ENCODE assay signal across 2 cellular contexts in genomic region chr19:18401580-18402112, GRCh38.
TF ChIP-seq lines count a peak whose summit lies in the region.

No MANE protein-coding gene starts in this region.

TF ChIP-seq in K562, 482 proteins besides CTCF, POLR2A, EP300 and RAD21 (continued from another document and continues in another):
- TF ChIP-seq CREB3L1 (IDR thresholded peaks at IDR 0.05; ENCODE audit: borderline replicate concordance, low read depth) (no peak), PRPF4 (IDR thresholded peaks at IDR 0.05; ENCODE audit: insufficient read depth, low read depth, low read length, poor library complexity, severe bottlenecking) (no peak), SMAD3 (CRISPR knock-in tag; conservative IDR thresholded peaks at IDR 0.05) (no peak), POLR2H (tag; IDR thresholded peaks at IDR 0.05; ENCODE audit: low read depth) (no peak), MEF2A (IDR thresholded peaks at IDR 0.05; ENCODE audit: control insufficient read depth, low read depth, low read length) (no peak), KAT2B (IDR thresholded peaks at IDR 0.05; ENCODE audit: low read depth, low read length) (no peak), MXI1 (IDR thresholded peaks at IDR 0.05; ENCODE audit: low read depth, low read length) (no peak), CREM (IDR thresholded peaks at IDR 0.05; ENCODE audit: low read depth) (peak; percentile 48; the same call in 1 of the 2 replicates), ARHGAP35 (IDR thresholded peaks at IDR 0.05; ENCODE audit: partially characterized antibody) (no peak)
- TF ChIP-seq, protein P1, sequence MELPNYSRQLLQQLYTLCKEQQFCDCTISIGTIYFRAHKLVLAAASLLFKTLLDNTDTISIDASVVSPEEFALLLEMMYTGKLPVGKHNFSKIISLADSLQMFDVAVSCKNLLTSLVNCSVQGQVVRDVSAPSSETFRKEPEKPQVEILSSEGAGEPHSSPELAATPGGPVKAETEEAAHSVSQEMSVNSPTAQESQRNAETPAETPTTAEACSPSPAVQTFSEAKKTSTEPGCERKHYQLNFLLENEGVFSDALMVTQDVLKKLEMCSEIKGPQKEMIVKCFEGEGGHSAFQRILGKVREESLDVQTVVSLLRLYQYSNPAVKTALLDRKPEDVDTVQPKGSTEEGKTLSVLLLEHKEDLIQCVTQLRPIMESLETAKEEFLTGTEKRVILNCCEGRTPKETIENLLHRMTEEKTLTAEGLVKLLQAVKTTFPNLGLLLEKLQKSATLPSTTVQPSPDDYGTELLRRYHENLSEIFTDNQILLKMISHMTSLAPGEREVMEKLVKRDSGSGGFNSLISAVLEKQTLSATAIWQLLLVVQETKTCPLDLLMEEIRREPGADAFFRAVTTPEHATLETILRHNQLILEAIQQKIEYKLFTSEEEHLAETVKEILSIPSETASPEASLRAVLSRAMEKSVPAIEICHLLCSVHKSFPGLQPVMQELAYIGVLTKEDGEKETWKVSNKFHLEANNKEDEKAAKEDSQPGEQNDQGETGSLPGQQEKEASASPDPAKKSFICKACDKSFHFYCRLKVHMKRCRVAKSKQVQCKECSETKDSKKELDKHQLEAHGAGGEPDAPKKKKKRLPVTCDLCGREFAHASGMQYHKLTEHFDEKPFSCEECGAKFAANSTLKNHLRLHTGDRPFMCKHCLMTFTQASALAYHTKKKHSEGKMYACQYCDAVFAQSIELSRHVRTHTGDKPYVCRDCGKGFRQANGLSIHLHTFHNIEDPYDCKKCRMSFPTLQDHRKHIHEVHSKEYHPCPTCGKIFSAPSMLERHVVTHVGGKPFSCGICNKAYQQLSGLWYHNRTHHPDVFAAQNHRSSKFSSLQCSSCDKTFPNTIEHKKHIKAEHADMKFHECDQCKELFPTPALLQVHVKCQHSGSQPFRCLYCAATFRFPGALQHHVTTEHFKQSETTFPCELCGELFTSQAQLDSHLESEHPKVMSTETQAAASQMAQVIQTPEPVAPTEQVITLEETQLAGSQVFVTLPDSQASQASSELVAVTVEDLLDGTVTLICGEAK (IDR thresholded peaks at IDR 0.05) = 0 out of 2 replicates have a peak, but pooled peaks have one; percentile 39
- TF ChIP-seq, protein P1 (CRISPR knock-in tag; IDR thresholded peaks at IDR 0.05) = no peak
- TF ChIP-seq, protein P2, sequence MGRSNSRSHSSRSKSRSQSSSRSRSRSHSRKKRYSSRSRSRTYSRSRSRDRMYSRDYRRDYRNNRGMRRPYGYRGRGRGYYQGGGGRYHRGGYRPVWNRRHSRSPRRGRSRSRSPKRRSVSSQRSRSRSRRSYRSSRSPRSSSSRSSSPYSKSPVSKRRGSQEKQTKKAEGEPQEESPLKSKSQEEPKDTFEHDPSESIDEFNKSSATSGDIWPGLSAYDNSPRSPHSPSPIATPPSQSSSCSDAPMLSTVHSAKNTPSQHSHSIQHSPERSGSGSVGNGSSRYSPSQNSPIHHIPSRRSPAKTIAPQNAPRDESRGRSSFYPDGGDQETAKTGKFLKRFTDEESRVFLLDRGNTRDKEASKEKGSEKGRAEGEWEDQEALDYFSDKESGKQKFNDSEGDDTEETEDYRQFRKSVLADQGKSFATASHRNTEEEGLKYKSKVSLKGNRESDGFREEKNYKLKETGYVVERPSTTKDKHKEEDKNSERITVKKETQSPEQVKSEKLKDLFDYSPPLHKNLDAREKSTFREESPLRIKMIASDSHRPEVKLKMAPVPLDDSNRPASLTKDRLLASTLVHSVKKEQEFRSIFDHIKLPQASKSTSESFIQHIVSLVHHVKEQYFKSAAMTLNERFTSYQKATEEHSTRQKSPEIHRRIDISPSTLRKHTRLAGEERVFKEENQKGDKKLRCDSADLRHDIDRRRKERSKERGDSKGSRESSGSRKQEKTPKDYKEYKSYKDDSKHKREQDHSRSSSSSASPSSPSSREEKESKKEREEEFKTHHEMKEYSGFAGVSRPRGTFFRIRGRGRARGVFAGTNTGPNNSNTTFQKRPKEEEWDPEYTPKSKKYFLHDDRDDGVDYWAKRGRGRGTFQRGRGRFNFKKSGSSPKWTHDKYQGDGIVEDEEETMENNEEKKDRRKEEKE (IDR thresholded peaks at IDR 0.05; ENCODE audit: borderline replicate concordance in 1 of 2, control insufficient read depth in 1 of 2, low read depth in 2 of 2, low read length in 1 of 2) = no peak

TF ChIP-seq in HepG2, 621 proteins besides CTCF, POLR2A, EP300 and RAD21 (continued from another document and continues in another):
- TF ChIP-seq HOMEZ (CRISPR knock-in tag; IDR thresholded peaks at IDR 0.05; ENCODE audit: low read depth) = no peak
- no peak for TF ChIP-seq ATRX (CRISPR knock-in tag; IDR thresholded peaks at IDR 0.05; ENCODE audit: borderline replicate concordance)
- TF ChIP-seq, protein P3, sequence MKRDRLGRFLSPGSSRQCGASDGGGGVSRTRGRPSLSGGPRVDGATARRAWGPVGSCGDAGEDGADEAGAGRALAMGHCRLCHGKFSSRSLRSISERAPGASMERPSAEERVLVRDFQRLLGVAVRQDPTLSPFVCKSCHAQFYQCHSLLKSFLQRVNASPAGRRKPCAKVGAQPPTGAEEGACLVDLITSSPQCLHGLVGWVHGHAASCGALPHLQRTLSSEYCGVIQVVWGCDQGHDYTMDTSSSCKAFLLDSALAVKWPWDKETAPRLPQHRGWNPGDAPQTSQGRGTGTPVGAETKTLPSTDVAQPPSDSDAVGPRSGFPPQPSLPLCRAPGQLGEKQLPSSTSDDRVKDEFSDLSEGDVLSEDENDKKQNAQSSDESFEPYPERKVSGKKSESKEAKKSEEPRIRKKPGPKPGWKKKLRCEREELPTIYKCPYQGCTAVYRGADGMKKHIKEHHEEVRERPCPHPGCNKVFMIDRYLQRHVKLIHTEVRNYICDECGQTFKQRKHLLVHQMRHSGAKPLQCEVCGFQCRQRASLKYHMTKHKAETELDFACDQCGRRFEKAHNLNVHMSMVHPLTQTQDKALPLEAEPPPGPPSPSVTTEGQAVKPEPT (CRISPR knock-in tag; IDR thresholded peaks at IDR 0.05; ENCODE audit: low read depth) = no peak
- TF ChIP-seq, protein P4, sequence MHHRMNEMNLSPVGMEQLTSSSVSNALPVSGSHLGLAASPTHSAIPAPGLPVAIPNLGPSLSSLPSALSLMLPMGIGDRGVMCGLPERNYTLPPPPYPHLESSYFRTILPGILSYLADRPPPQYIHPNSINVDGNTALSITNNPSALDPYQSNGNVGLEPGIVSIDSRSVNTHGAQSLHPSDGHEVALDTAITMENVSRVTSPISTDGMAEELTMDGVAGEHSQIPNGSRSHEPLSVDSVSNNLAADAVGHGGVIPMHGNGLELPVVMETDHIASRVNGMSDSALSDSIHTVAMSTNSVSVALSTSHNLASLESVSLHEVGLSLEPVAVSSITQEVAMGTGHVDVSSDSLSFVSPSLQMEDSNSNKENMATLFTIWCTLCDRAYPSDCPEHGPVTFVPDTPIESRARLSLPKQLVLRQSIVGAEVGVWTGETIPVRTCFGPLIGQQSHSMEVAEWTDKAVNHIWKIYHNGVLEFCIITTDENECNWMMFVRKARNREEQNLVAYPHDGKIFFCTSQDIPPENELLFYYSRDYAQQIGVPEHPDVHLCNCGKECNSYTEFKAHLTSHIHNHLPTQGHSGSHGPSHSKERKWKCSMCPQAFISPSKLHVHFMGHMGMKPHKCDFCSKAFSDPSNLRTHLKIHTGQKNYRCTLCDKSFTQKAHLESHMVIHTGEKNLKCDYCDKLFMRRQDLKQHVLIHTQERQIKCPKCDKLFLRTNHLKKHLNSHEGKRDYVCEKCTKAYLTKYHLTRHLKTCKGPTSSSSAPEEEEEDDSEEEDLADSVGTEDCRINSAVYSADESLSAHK (CRISPR knock-in tag; IDR thresholded peaks at IDR 0.05; ENCODE audit: borderline replicate concordance) = no peak
- TF ChIP-seq, protein P5, sequence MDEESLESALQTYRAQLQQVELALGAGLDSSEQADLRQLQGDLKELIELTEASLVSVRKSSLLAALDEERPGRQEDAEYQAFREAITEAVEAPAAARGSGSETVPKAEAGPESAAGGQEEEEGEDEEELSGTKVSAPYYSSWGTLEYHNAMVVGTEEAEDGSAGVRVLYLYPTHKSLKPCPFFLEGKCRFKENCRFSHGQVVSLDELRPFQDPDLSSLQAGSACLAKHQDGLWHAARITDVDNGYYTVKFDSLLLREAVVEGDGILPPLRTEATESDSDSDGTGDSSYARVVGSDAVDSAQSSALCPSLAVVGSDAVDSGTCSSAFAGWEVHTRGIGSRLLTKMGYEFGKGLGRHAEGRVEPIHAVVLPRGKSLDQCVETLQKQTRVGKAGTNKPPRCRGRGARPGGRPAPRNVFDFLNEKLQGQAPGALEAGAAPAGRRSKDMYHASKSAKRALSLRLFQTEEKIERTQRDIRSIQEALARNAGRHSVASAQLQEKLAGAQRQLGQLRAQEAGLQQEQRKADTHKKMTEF (CRISPR knock-in tag; IDR thresholded peaks at IDR 0.05) = no peak
- no peak for TF ChIP-seq ATAD3A (CRISPR knock-in tag; IDR thresholded peaks at IDR 0.05)
- TF ChIP-seq ZNF484 (CRISPR knock-in tag; IDR thresholded peaks at IDR 0.05; ENCODE audit: borderline replicate concordance, low read depth) = no peak
- no peak for TF ChIP-seq HNRNPL (IDR thresholded peaks at IDR 0.05; ENCODE audit: low read depth, low read length)
- TF ChIP-seq DRAP1 (CRISPR knock-in tag; IDR thresholded peaks at IDR 0.05) = peak; percentile 80
- TF ChIP-seq NR2F1 (CRISPR knock-in tag; IDR thresholded peaks at IDR 0.05) = no peak
- TF ChIP-seq ZNF720 (CRISPR knock-in tag; IDR thresholded peaks at IDR 0.05) = no peak
- TF ChIP-seq ZNF766 (CRISPR knock-in tag; IDR thresholded peaks at IDR 0.05; ENCODE audit: borderline replicate concordance) = no peak
- TF ChIP-seq USF2 (IDR thresholded peaks at IDR 0.05; ENCODE audit: low read depth, low read length) = no peak
- TF ChIP-seq USF2 (CRISPR knock-in tag; IDR thresholded peaks at IDR 0.05; ENCODE audit: borderline replicate concordance) = no peak
- no peak for TF ChIP-seq ZNF235 (CRISPR knock-in tag; IDR thresholded peaks at IDR 0.05; ENCODE audit: borderline replicate concordance)
- peak; percentile 21; the same call in 1 of the 2 replicates for TF ChIP-seq KAT8 (CRISPR knock-in tag; IDR thresholded peaks at IDR 0.05)
- peak; percentile 34 for TF ChIP-seq STAG1 (CRISPR knock-in tag; IDR thresholded peaks at IDR 0.05)
- no peak for TF ChIP-seq ZNF546 (CRISPR knock-in tag; conservative IDR thresholded peaks at IDR 0.05)
- peak; percentile 58 for TF ChIP-seq ZNF263 (CRISPR knock-in tag; IDR thresholded peaks at IDR 0.05)
- TF ChIP-seq, protein P6, sequence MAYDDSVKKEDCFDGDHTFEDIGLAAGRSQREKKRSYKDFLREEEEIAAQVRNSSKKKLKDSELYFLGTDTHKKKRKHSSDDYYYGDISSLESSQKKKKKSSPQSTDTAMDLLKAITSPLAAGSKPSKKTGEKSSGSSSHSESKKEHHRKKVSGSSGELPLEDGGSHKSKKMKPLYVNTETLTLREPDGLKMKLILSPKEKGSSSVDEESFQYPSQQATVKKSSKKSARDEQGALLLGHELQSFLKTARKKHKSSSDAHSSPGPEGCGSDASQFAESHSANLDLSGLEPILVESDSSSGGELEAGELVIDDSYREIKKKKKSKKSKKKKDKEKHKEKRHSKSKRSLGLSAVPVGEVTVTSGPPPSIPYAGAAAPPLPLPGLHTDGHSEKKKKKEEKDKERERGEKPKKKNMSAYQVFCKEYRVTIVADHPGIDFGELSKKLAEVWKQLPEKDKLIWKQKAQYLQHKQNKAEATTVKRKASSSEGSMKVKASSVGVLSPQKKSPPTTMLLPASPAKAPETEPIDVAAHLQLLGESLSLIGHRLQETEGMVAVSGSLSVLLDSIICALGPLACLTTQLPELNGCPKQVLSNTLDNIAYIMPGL (CRISPR knock-in tag; IDR thresholded peaks at IDR 0.05; ENCODE audit: borderline replicate concordance in 1 of 2, low read depth in 1 of 2) = peak; percentile 32 to 74; a peak in 1 of 4 replicates
